ENCODE assay signal across 8 cellular contexts in genomic region chr10:74825371-74826141, GRCh38. TPM values are rescaled to one million over a fixed set of nuclear protein-coding genes. Genes with fewer than 3 reads are reported as not detected.
DNase-seq lines count a peak whose midpoint lies in the region; ATAC-seq, FAIRE-seq and TF ChIP-seq lines count a peak whose summit lies in the region.

No MANE protein-coding gene starts in this region.

- no peak for FAIRE-seq in A549 (lab: Jason Lieb, UNC)
- FAIRE-seq in H1 (lab: Jason Lieb, UNC) = no peak

- no peak overlapping the region for H2BK15ac ChIP-seq in H1 (ENCODE audit: low read length)

- H3K56ac ChIP-seq in H1 (replicated peaks; ENCODE audit: insufficient read length, low read depth, low read length) = peak overlapping the region; percentile 97

- H4K91ac ChIP-seq in H1 (replicated peaks; ENCODE audit: insufficient read length, low read length) = peak overlapping the region; percentile 61

- 0 out of 2 replicates have a peak overlapping the region, but pooled peaks have one; percentile 23 for H2BK12ac ChIP-seq in H1 (ENCODE audit: low read depth, low read length)

- TF ChIP-seq EP300 in A549 (IDR thresholded peaks at IDR 0.05) (no peak), H1 (IDR thresholded peaks at IDR 0.05; ENCODE audit: borderline replicate concordance in 1 of 2, low read depth in 2 of 2, low read length in 2 of 2) (0 out of 3 replicates have a peak, but pooled peaks of 1 of the 2 experiments have one; percentile 40)

- H3K14ac ChIP-seq in H1 (ENCODE audit: insufficient read length) = peak overlapping the region; percentile 92

- POLR2A ChIA-PET in A549 (lab: Yijun Ruan, JAX) = interaction anchor here (0.6 to 1.1 kb wide), 10 partner anchors 12 to 1306 kb away, joined by 3 to 7 read pairs (median 4); partner anchors contain the start of gene VDAC2
- POLR2A ChIA-PET in activated CD4-positive, alpha-beta T cell treated with anti-CD3 and anti-CD28 coated beads, Interleukin-2, amount 10 ng/mL, durations not matched to agents 7 days and 5 days (lab: Charles Lee) = interaction anchor here (0.7 kb wide), 1 partner anchor 410 kb away, joined by 3 read pairs; the partner anchor contains the start of gene COMTD1
- POLR2A ChIA-PET in H1 (lab: Charles Lee; ENCODE audit: partially characterized antibody) = interaction anchor here (0.6 to 1.4 kb wide), 9 partner anchors 9 to 394 kb away, joined by 3 to 4 read pairs (median 3); no protein-coding TSS in a partner anchor

- H3K23me2 ChIP-seq in H1 (ENCODE audit: low read depth, low read length) = peaks cover 14% of the 10 kb centered on the region

- H3K79me2 ChIP-seq in H1 (ENCODE audit: control insufficient read depth in 1 of 2, insufficient read depth in 2 of 2, low read length in 2 of 2) = peaks cover 6 to 27% of the 10 kb centered on the region in 2 experiments

- no peak; a peak in 2 of 5 replicates for TF ChIP-seq RAD21 in A549 (conservative IDR thresholded peaks at IDR 0.05 in 1 of 2, IDR thresholded peaks at IDR 0.05 in 1 of 2)
- 0 out of 4 replicates have a peak, but pooled peaks of 1 of the 2 experiments have one; percentile 2 for TF ChIP-seq RAD21 in H1 (IDR thresholded peaks at IDR 0.05 in 1 of 2, conservative IDR thresholded peaks at IDR 0.05 in 1 of 2; ENCODE audit: low read depth in 2 of 2, low read length in 2 of 2)

- no peak overlapping the region for H2AK5ac ChIP-seq in H1 (ENCODE audit: low read depth, low read length)

- ATAC-seq in A549 = peak; percentile 52 to 69
- peak; percentile 1 for ATAC-seq in GM18505 (IDR thresholded peaks at IDR 0.05; ENCODE audit: unreplicated experiment)
- no peak for ATAC-seq in GM19328 (IDR thresholded peaks at IDR 0.05; ENCODE audit: unreplicated experiment)

- H3K23ac ChIP-seq in H1 (ENCODE audit: insufficient read length) = no peak overlapping the region

- H3K4me1 ChIP-seq in A549 = peaks cover 26% of the 10 kb centered on the region
- H3K4me1 ChIP-seq in H1 (replicated peaks in 1 of 4; ENCODE audit: control insufficient read depth in 3 of 4, insufficient read depth in 4 of 4, low read length in 3 of 4) = peaks cover 3 to 8% (median 5%) of the 10 kb centered on the region in 4 experiments
- H3K4me1 ChIP-seq in mononuclear cell (ENCODE audit: insufficient read depth, low read length) = peaks cover 38% of the 10 kb centered on the region
- peaks cover 37% of the 10 kb centered on the region for H3K4me1 ChIP-seq in stomach smooth muscle (ENCODE audit: control insufficient read depth, insufficient read depth, low read length)

- H2BK20ac ChIP-seq in H1 (ENCODE audit: low read length) = no peak overlapping the region; the same call in 1 of the 2 replicates

- H3K27ac ChIP-seq in A549 (peak overlapping the region; percentile 97 to 98), H1 (ENCODE audit: low read depth, low read length) (peak overlapping the region; percentile 84), stomach smooth muscle (ENCODE audit: low read length) (peak overlapping the region; percentile 95)

- H4K20me1 ChIP-seq in H1 (replicated peaks in 1 of 2; ENCODE audit: control insufficient read depth in 1 of 2, insufficient read depth in 2 of 2, low read length in 2 of 2) = no peaks in the 10 kb centered on the region

- no peaks in the 10 kb centered on the region for H3K9me3 Mint-ChIP-seq in activated CD4-positive, alpha-beta T cell treated with anti-CD3 and anti-CD28 coated beads, Interleukin-2, amount 10 ng/mL, durations not matched to agents 7 days and 5 days

- CTCF ChIA-PET in A549 (lab: Yijun Ruan, JAX) (interaction anchor here (0.6 kb wide), 2 partner anchors 25 to 179 kb away, joined by 3 read pairs; no protein-coding TSS in a partner anchor), H1 (lab: Charles Lee; ENCODE audit: partially characterized antibody) (no interaction called here)
- CTCF ChIA-PET in activated CD4-positive, alpha-beta T cell treated with anti-CD3 and anti-CD28 coated beads, Interleukin-2, amount 10 ng/mL, durations not matched to agents 7 days and 5 days (lab: Charles Lee) = interaction anchor here (0.6 to 1.1 kb wide), 5 partner anchors 47 to 320 kb away, joined by 3 to 5 read pairs (median 3); no protein-coding TSS in a partner anchor

- H2AFZ ChIP-seq in H1 (ENCODE audit: low read length) = peak overlapping the region; percentile 7; the same call in 1 of the 2 replicates

- TF ChIP-seq CTCF in A549 (IDR thresholded peaks at IDR 0.05) = no peak
- TF ChIP-seq CTCF in H1 (IDR thresholded peaks at IDR 0.05; ENCODE audit: control extremely low read depth in 1 of 3, insufficient read depth in 1 of 3, low read depth in 1 of 3, low read length in 3 of 3) = no peak

- H3K9me3 ChIP-seq in A549 (no peaks in the 10 kb centered on the region), H1 (ENCODE audit: insufficient read depth in 2 of 2, low read depth in 1 of 2, low read length in 1 of 2) (no peaks in the 10 kb centered on the region), mononuclear cell (ENCODE audit: low read depth, low read length) (no peaks in the 10 kb centered on the region), stomach smooth muscle (ENCODE audit: control insufficient read depth in 2 of 2, low read length in 2 of 2) (no peaks in the 10 kb centered on the region)

- no peaks in the 10 kb centered on the region for H3K27me3 Mint-ChIP-seq in activated CD4-positive, alpha-beta T cell treated with anti-CD3 and anti-CD28 coated beads, Interleukin-2, amount 10 ng/mL, durations not matched to agents 7 days and 5 days

- H3K4ac ChIP-seq in H1 (replicated peaks; ENCODE audit: insufficient read length, low read depth, low read length) = peak overlapping the region; percentile 65

- no peak overlapping the region for H2BK120ac ChIP-seq in H1 (replicated peaks; ENCODE audit: low read depth, low read length)

- peak overlapping the region; percentile 96 for H2BK5ac ChIP-seq in H1 (ENCODE audit: low read depth, low read length)

- H3K4me3 ChIP-seq in A549 (peak overlapping the region; percentile 97), H1 (ENCODE audit: extremely low read depth in 1 of 4, insufficient read depth in 2 of 4, low read depth in 3 of 4, low read length in 4 of 4) (peak overlapping the region; percentile 81 to 97 (median 85)), mononuclear cell (ENCODE audit: low read length) (peak overlapping the region; percentile 77), stomach smooth muscle (ENCODE audit: low read length in 2 of 2) (peak overlapping the region; percentile 82 to 93)
- peak overlapping the region; percentile 81 for H3K4me3 ChIP-seq in Jurkat, Clone E6-1 (ENCODE audit: low read length)

- DNase-seq in A549 (ENCODE audit: low read depth in 1 of 2, low spot score in 1 of 2) (peak in 1 of 2 experiments; percentile 67), H1 (ENCODE audit: low read depth in 1 of 2, low spot score in 2 of 2) (peak in 1 of 2 experiments; percentile 80)
- DNase-seq in Jurkat, Clone E6-1 (ENCODE audit: low read depth, low spot score) = no peak
- no peak for DNase-seq in activated CD4-positive, alpha-beta T cell treated with anti-CD3 and anti-CD28 coated beads, Interleukin-2, amount 10 ng/mL, durations not matched to agents 7 days and 5 days

- peak overlapping the region; percentile 95 for H3K27ac Mint-ChIP-seq in activated CD4-positive, alpha-beta T cell treated with anti-CD3 and anti-CD28 coated beads, Interleukin-2, amount 10 ng/mL, durations not matched to agents 7 days and 5 days

- peak overlapping the region; percentile 90 for H4K8ac ChIP-seq in H1 (ENCODE audit: extremely low read depth, insufficient read depth, low read length)

- peak overlapping the region; percentile 80 for H3K4me3 Mint-ChIP-seq in activated CD4-positive, alpha-beta T cell treated with anti-CD3 and anti-CD28 coated beads, Interleukin-2, amount 10 ng/mL, durations not matched to agents 7 days and 5 days

- H3K9ac ChIP-seq in H1 (replicated peaks in 1 of 4; ENCODE audit: extremely low read depth in 1 of 4, low read depth in 3 of 4, low read length in 3 of 4) (peak overlapping the region; percentile 68 to 84 (median 73); a peak in 6 of 7 replicates), stomach smooth muscle (ENCODE audit: low read length in 2 of 2) (peak overlapping the region in 1 of 2 donors; percentile 79)

- peak; percentile 40 for TF ChIP-seq POLR2A in A549 (IDR thresholded peaks at IDR 0.05; ENCODE audit: low read length)
- TF ChIP-seq POLR2A in GM18505 (IDR thresholded peaks at IDR 0.05; ENCODE audit: borderline replicate concordance, extremely low read depth, insufficient read depth, insufficient read length) = no peak
- no peak for TF ChIP-seq POLR2A in H1 (IDR thresholded peaks at IDR 0.05; ENCODE audit: control extremely low read depth in 1 of 2, low read depth in 2 of 2, low read length in 2 of 2)

- H3K27me3 ChIP-seq in H1 (replicated peaks in 1 of 4; ENCODE audit: control insufficient read depth in 3 of 4, extremely low read depth in 1 of 4, insufficient read depth in 3 of 4, low read length in 3 of 4) (no peaks in the 10 kb centered on the region), mononuclear cell (ENCODE audit: insufficient read depth, low read length) (no peaks in the 10 kb centered on the region), stomach smooth muscle (ENCODE audit: control insufficient read depth in 1 of 2, insufficient read depth in 2 of 2, low read length in 2 of 2) (no peaks in the 10 kb centered on the region)

- peak overlapping the region; percentile 92 for H3K4me2 ChIP-seq in A549
- H3K4me2 ChIP-seq in H1 (ENCODE audit: insufficient read depth in 1 of 2, low read depth in 2 of 2, low read length in 2 of 2) = peak overlapping the region; percentile 84 to 91

- H3K36me3 ChIP-seq in H1 (ENCODE audit: control insufficient read depth in 2 of 4, insufficient read depth in 4 of 4, low read length in 3 of 4) (no peaks in the 10 kb centered on the region), stomach smooth muscle (ENCODE audit: control insufficient read depth in 2 of 2, insufficient read depth in 2 of 2, low read length in 2 of 2) (no peaks in the 10 kb centered on the region)

- H4K5ac ChIP-seq in H1 (ENCODE audit: insufficient read length, low read depth, low read length) = peak overlapping the region; percentile 93

- peaks cover 6% of the 10 kb centered on the region for H3K79me1 ChIP-seq in H1 (ENCODE audit: low read depth, low read length)

- 0% methylated on average over 10 of the region's 89 CpGs for WGBS in A549 (ENCODE audit: missing lambda C conversion rate)
- 0% methylated on average over 13 of the region's 89 CpGs; no CpG with 5 or more reads in 1 of the 2 experiments for WGBS in H1 (ENCODE audit: extremely low coverage in 1 of 2, insufficient coverage in 1 of 2, insufficient read length in 1 of 2, insufficient replicate concordance in 2 of 2, low coverage in 1 of 2, low lambda C conversion rate in 2 of 2, missing lambda C conversion rate in 1 of 2), 2 experiments

- H3K4me1 Mint-ChIP-seq in activated CD4-positive, alpha-beta T cell treated with anti-CD3 and anti-CD28 coated beads, Interleukin-2, amount 10 ng/mL, durations not matched to agents 7 days and 5 days = peaks cover 57% of the 10 kb centered on the region

- H3K36me3 Mint-ChIP-seq in activated CD4-positive, alpha-beta T cell treated with anti-CD3 and anti-CD28 coated beads, Interleukin-2, amount 10 ng/mL, durations not matched to agents 7 days and 5 days (ENCODE audit: low read depth) = peaks cover 11% of the 10 kb centered on the region

- peak overlapping the region; percentile 97 for H3K18ac ChIP-seq in H1 (ENCODE audit: extremely low read depth, low read length)

RNA-seq across cellular contexts. Expression of gene KAT6B, which starts 0.8 kb away (rescaled TPM):
- 5.6 and 11.0 TPM in 2 replicates for polyA plus RNA-seq in A549 (2011; rRNA removed)
- polyA plus RNA-seq in A549 (2012; cell fraction: cytosol; rRNA removed) = 2.4 and 3.1 TPM in 2 replicates
- 4.4 and 6.2 TPM in 2 replicates for polyA plus RNA-seq in A549 (2012; cell fraction: nucleus; rRNA removed)
- 5.5 to 6.0 TPM (median 5.7 TPM) in 3 replicates for polyA plus RNA-seq in A549 (2017; fragmentation: RNase III; extraction: RNeasy Plus Mini Kit Qiagen cat#74134 plus additional on column Dnase treatment)
- 26.7 and 28.1 TPM in 2 replicates for polyA minus RNA-seq in A549 (2011; rRNA and poly(A)+ RNA removed)
- polyA plus RNA-seq in Jurkat, Clone E6-1 (2012; ENCODE audit: insufficient read depth, insufficient read length) = 11.0 TPM
- 10 to 100 TPM; 23.1 to 26.9 TPM for total RNA-seq in activated CD4-positive, alpha-beta T cell treated with anti-CD3 and anti-CD28 coated beads, Interleukin-2, amount 10 ng/mL, durations not matched to agents 7 days and 5 days
- total RNA-seq in H1 (2021; fragmentation: NEBNext Ultra II Directional; extraction: Animal tissue kit (Norgen Biotek cat#: 25700)) = 30.8 and 32.4 TPM in 2 replicates
- polyA plus RNA-seq in H1 (2011; rRNA removed) = 7.3 and 10.1 TPM in 2 replicates
- 7.3 TPM for polyA plus RNA-seq in H1 (2011; cell fraction: cytosol; rRNA removed)
- polyA plus RNA-seq in H1 (2011; cell fraction: nucleus; rRNA removed) = 19.5 TPM
- 11.3 to 13.5 TPM (median 12.4 TPM) in 4 replicates for polyA plus RNA-seq in H1 (2012, experiment 1 of 2)
- polyA plus RNA-seq in H1 (2012, experiment 2 of 2) = 0.97 TPM
- polyA plus RNA-seq in H1 (2013, experiment 1 of 2) = 11.0 TPM
- 10.1 TPM for polyA plus RNA-seq in H1 (2013, experiment 2 of 2)
- polyA minus RNA-seq in H1 (2011; rRNA and poly(A)+ RNA removed) = 27.4 and 32.4 TPM in 2 replicates
- polyA minus RNA-seq in H1 (2011; cell fraction: cytosol; rRNA and poly(A)+ RNA removed) = 14.3 TPM
- polyA minus RNA-seq in H1 (2011; cell fraction: nucleus; rRNA and poly(A)+ RNA removed) = 62.5 TPM
- 86.4 TPM for total RNA-seq in mononuclear cell

Comparison
In these comparisons a context has a peak if more than half of its experiments do, and no peak if none do; other contexts are left out.
1. Of the 18 proteins assayed by ChIP-seq in both H1 and A549: peak only in H1: none; only in A549: POLR2A; in both: MAX and PHF8; in neither: 12; mixed calls (peak in some experiments, not most) for 3.